1 cellular context compared by ENCODE assay signal in genomic region chr3:183868804-183869203, GRCh38.
A peak's percentile ranks its signal among the peaks of the same experiment; 100 is the strongest.
TF ChIP-seq lines count a peak whose summit lies in the region.

No MANE protein-coding gene starts in this region.

TF ChIP-seq in K562, 482 proteins besides CTCF, POLR2A, EP300 and RAD21:
- TF ChIP-seq ATF6 (CRISPR knock-in tag; IDR thresholded peaks at IDR 0.05), result no peak
- peak; percentile 52; the same call in 1 of the 2 replicates for TF ChIP-seq SPI1 (IDR thresholded peaks at IDR 0.05; ENCODE audit: borderline replicate concordance, low read depth, low read length)
- no peak for TF ChIP-seq CREBBP (IDR thresholded peaks at IDR 0.05; ENCODE audit: low read depth, low read length)
- no peak for TF ChIP-seq HNRNPH1 (optimal IDR thresholded peaks at IDR 0.05; ENCODE audit: low read depth, low read length)
- no peak for TF ChIP-seq POLR2AphosphoS2 (IDR thresholded peaks at IDR 0.05; ENCODE audit: low read length)
- TF ChIP-seq BCOR (IDR thresholded peaks at IDR 0.05), result no peak
- TF ChIP-seq NUFIP1 (IDR thresholded peaks at IDR 0.05; ENCODE audit: partially characterized antibody), result no peak
- no peak for TF ChIP-seq HDAC2 (IDR thresholded peaks at IDR 0.05)
